ENCODE assay signal across 17 cellular contexts in the genomic region with DNA sequence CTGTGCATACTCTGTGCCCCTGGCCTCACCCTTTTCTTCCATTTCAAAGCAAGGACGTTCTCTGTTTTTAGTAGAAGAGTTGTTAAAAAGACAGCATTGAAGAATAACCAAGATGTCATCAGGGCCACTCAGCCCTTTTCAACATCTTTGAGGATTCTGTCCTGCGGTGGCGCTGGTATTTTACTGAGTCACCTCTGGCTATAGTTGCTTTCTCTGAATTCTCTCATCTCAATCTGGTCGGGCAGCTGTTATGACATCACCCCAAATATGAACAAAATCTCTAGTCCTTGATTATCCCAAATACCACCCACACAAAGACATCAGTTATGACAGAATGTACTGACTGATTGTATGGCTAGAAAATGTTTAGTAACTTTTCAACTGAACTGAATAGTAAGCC.
DNase-seq lines count a peak whose midpoint lies in the region; ATAC-seq and TF ChIP-seq lines count a peak whose summit lies in the region.
"Had no signal": no experiment of that assay in that cellular context is flagged by ENCODE, and none has a peak within 500 bp of the region (broad histone marks: within the 10 kb centered on the region; RNA-seq: fewer than 3 reads in every experiment).

No MANE protein-coding gene starts in this region.

- no peak overlapping the region for H3K9ac ChIP-seq in SK-N-SH

- POLR2A ChIA-PET in SK-N-SH (lab: Yijun Ruan, JAX): no interaction called here

- no peak for TF ChIP-seq RAD21 in SK-N-SH (IDR thresholded peaks at IDR 0.05; ENCODE audit: low read length)

- H3K27ac ChIP-seq in SK-N-SH (ENCODE audit: low read depth in 2 of 2, low read length in 1 of 2): no peak overlapping the region
- H3K27ac ChIP-seq: thyroid gland had no signal

- no peaks in the 10 kb centered on the region for H3K36me3 ChIP-seq in SK-N-SH (replicated peaks in 1 of 2; ENCODE audit: control insufficient read depth in 1 of 2, insufficient read depth in 2 of 2, low read length in 1 of 2)
- H3K36me3 ChIP-seq: thyroid gland had no signal

- no peak overlapping the region for H3K4me3 ChIP-seq in SK-N-SH (ENCODE audit: low read depth in 2 of 2, low read length in 1 of 2)
- H3K4me3 ChIP-seq: thyroid gland had no signal

- H4K20me1 ChIP-seq in SK-N-SH (ENCODE audit: insufficient read depth): no peaks in the 10 kb centered on the region

- no peaks in the 10 kb centered on the region for H3K79me2 ChIP-seq in SK-N-SH (ENCODE audit: insufficient read depth)

- CTCF ChIA-PET in SK-N-SH (lab: Yijun Ruan, JAX): no interaction called here

- no peak overlapping the region for H2AFZ ChIP-seq in SK-N-SH (ENCODE audit: low read depth)

- TF ChIP-seq POLR2A in GM18505 (IDR thresholded peaks at IDR 0.05; ENCODE audit: borderline replicate concordance, extremely low read depth, insufficient read depth, insufficient read length): no peak

- no peaks in the 10 kb centered on the region for H3K27me3 ChIP-seq in SK-N-SH (ENCODE audit: insufficient read depth)
- H3K27me3 ChIP-seq: thyroid gland had no signal

- no peaks in the 10 kb centered on the region for H3K9me3 ChIP-seq in SK-N-SH
- H3K9me3 ChIP-seq: thyroid gland had no signal

- H3K9me2 ChIP-seq in SK-N-SH: no peaks in the 10 kb centered on the region

- DNase-seq in SK-N-SH (no peak), amniotic epithelial cell (ENCODE audit: low read depth) (peak; percentile 88), hepatic stellate cell (ENCODE audit: low spot score) (peak; percentile 0), NCI-H510A (lab: John Stamatoyannopoulos, UW) (no peak)
- DNase-seq in stimulated activated CD4-positive, alpha-beta T cell treated with anti-CD3 and anti-CD28 coated beads, Interleukin-4, amount 100 ng/mL, for 24 hours: no peak
- DNase-seq: 8988T; activated CD4-positive, alpha-beta T cell treated with anti-CD3 and anti-CD28 coated beads, Interleukin-2, amount 50 U/mL, for 1 hour; activated effector memory CD4-positive, alpha-beta T cell treated with anti-CD3 and anti-CD28 coated beads, Interleukin-2, amount 50 U/mL, for 16 hours; central memory CD4-positive, alpha-beta T cell; erythroblast; Karpas-422; NCI-H2081 treated with DMSO at 0.1 percent for 48 hours; thyroid gland had no signal

- no peak for TF ChIP-seq EP300 in SK-N-SH (IDR thresholded peaks at IDR 0.05; ENCODE audit: borderline replicate concordance in 1 of 2, low read depth in 1 of 2, low read length in 1 of 2)

- H3K4me1 ChIP-seq in SK-N-SH (ENCODE audit: control insufficient read depth in 1 of 2, insufficient read depth in 2 of 2, low read depth in 1 of 2, low read length in 1 of 2): no peaks in the 10 kb centered on the region
- H3K4me1 ChIP-seq: thyroid gland had no signal

- H3F3A ChIP-seq in SK-N-SH (replicated peaks; ENCODE audit: insufficient read depth): no peaks in the 10 kb centered on the region

- H3K4me2 ChIP-seq in SK-N-SH: no peak overlapping the region

- WGBS in SK-N-SH (ENCODE audit: low lambda C conversion rate): 59% methylated on average over 4 of the region's 4 CpGs

- ATAC-seq in SK-N-SH treated with all-trans-retinoic acid at 6 μM for 48 hours (peak; percentile 42; the same call in 1 of the 3 replicates), GM18505 (IDR thresholded peaks at IDR 0.05; ENCODE audit: unreplicated experiment) (no peak), GM18867 (IDR thresholded peaks at IDR 0.05; ENCODE audit: unreplicated experiment) (no peak)
- ATAC-seq: natural killer cell treated with Interleukin-12 subunit alpha and Interleukin-12 subunit beta and Interleukin-15 and Interleukin-18, amount 100 ng/mL, for 72 hours had no signal

- TF ChIP-seq CTCF in SK-N-SH (IDR thresholded peaks at IDR 0.05): no peak

TF ChIP-seq in SK-N-SH treated with all-trans-retinoic acid at 6 μM for 48 hours, 23 proteins besides CTCF, POLR2A, EP300 and RAD21 (continues in another document):
- TF ChIP-seq, protein P1, sequence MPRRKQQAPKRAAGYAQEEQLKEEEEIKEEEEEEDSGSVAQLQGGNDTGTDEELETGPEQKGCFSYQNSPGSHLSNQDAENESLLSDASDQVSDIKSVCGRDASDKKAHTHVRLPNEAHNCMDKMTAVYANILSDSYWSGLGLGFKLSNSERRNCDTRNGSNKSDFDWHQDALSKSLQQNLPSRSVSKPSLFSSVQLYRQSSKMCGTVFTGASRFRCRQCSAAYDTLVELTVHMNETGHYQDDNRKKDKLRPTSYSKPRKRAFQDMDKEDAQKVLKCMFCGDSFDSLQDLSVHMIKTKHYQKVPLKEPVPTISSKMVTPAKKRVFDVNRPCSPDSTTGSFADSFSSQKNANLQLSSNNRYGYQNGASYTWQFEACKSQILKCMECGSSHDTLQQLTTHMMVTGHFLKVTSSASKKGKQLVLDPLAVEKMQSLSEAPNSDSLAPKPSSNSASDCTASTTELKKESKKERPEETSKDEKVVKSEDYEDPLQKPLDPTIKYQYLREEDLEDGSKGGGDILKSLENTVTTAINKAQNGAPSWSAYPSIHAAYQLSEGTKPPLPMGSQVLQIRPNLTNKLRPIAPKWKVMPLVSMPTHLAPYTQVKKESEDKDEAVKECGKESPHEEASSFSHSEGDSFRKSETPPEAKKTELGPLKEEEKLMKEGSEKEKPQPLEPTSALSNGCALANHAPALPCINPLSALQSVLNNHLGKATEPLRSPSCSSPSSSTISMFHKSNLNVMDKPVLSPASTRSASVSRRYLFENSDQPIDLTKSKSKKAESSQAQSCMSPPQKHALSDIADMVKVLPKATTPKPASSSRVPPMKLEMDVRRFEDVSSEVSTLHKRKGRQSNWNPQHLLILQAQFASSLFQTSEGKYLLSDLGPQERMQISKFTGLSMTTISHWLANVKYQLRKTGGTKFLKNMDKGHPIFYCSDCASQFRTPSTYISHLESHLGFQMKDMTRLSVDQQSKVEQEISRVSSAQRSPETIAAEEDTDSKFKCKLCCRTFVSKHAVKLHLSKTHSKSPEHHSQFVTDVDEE (CRISPR knock-in tag; IDR thresholded peaks at IDR 0.05): no peak
- TF ChIP-seq CSDC2 (CRISPR knock-in tag; IDR thresholded peaks at IDR 0.05): no peak
- TF ChIP-seq, protein P2, sequence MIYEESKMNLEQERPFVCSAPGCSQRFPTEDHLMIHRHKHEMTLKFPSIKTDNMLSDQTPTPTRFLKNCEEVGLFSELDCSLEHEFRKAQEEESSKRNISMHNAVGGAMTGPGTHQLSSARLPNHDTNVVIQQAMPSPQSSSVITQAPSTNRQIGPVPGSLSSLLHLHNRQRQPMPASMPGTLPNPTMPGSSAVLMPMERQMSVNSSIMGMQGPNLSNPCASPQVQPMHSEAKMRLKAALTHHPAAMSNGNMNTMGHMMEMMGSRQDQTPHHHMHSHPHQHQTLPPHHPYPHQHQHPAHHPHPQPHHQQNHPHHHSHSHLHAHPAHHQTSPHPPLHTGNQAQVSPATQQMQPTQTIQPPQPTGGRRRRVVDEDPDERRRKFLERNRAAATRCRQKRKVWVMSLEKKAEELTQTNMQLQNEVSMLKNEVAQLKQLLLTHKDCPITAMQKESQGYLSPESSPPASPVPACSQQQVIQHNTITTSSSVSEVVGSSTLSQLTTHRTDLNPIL (CRISPR knock-in tag; IDR thresholded peaks at IDR 0.05; ENCODE audit: low read depth): no peak
- no peak for TF ChIP-seq TCF4 (CRISPR knock-in tag; IDR thresholded peaks at IDR 0.05; ENCODE audit: borderline replicate concordance)

TF ChIP-seq in SK-N-SH, 30 proteins besides CTCF, POLR2A, EP300 and RAD21:
- TF ChIP-seq TAF1 (IDR thresholded peaks at IDR 0.05; ENCODE audit: borderline replicate concordance, low read depth, low read length) (no peak), FOSL2 (IDR thresholded peaks at IDR 0.05; ENCODE audit: borderline replicate concordance, low read depth) (no peak), POLR2AphosphoS5 (IDR thresholded peaks at IDR 0.05; ENCODE audit: low read depth, low read length) (no peak), SIN3A (IDR thresholded peaks at IDR 0.05; ENCODE audit: borderline replicate concordance, low read depth, low read length) (no peak), GABPA (IDR thresholded peaks at IDR 0.05; ENCODE audit: low read depth) (no peak), JUND (IDR thresholded peaks at IDR 0.05) (no peak)
- TF ChIP-seq, protein P3, sequence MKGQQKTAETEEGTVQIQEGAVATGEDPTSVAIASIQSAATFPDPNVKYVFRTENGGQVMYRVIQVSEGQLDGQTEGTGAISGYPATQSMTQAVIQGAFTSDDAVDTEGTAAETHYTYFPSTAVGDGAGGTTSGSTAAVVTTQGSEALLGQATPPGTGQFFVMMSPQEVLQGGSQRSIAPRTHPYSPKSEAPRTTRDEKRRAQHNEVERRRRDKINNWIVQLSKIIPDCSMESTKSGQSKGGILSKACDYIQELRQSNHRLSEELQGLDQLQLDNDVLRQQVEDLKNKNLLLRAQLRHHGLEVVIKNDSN (IDR thresholded peaks at IDR 0.05; ENCODE audit: borderline replicate concordance, low read depth): no peak

Comparison
In these comparisons a context has a peak if more than half of its experiments do, and no peak if none do; other contexts are left out.
1. DNase-seq: peak in amniotic epithelial cell (single experiment) and hepatic stellate cell (single experiment); none in SK-N-SH (single experiment), NCI-H510A (single experiment) and stimulated activated CD4-positive, alpha-beta T cell treated with anti-CD3 and anti-CD28 coated beads, Interleukin-4, amount 100 ng/mL, for 24 hours (single experiment).